In genomic region chr7:135684134-135684533, GRCh38 we compare ENCODE assay signal across 16 cellular contexts. TPM values are rescaled to one million over a fixed set of nuclear protein-coding genes. Genes with fewer than 3 reads are reported as not detected.
DNase-seq lines count a peak whose midpoint lies in the region; ATAC-seq and TF ChIP-seq lines count a peak whose summit lies in the region.
"Had no signal": no experiment of that assay in that cellular context is flagged by ENCODE, and none has a peak within 500 bp of the region (broad histone marks: within the 10 kb centered on the region; RNA-seq: fewer than 3 reads in every experiment).

No MANE protein-coding gene starts in this region.

- H3K27ac ChIP-seq in RWPE1, result peak overlapping the region; percentile 81
- H3K27ac ChIP-seq: hepatocyte, psoas muscle had no signal

- no peak overlapping the region for H3K4me3 Mint-ChIP-seq in memory B cell
- H3K4me3 Mint-ChIP-seq in progenitor cell of endocrine pancreas (ENCODE audit: low read depth), result no peak overlapping the region
- H3K4me3 Mint-ChIP-seq: activated CD4-positive, alpha-beta memory T cell treated with anti-CD3 and anti-CD28 coated beads, Interleukin-2, amount 10 ng/mL, durations not matched to agents 7 days and 5 days; activated naive CD8-positive, alpha-beta T cell treated with anti-CD3 and anti-CD28 coated beads, Interleukin-2, amount 50 U/mL, for 24 hours; naive thymus-derived CD4-positive, alpha-beta T cell had no signal

- H3K4me1 Mint-ChIP-seq in memory B cell, result peaks cover 5% of the 10 kb centered on the region
- H3K4me1 Mint-ChIP-seq in progenitor cell of endocrine pancreas (ENCODE audit: low read depth), result no peaks in the 10 kb centered on the region

- DNase-seq in EH (ENCODE audit: low read depth), result peak; percentile 77
- DNase-seq in RWPE1 (ENCODE audit: low spot score), result no peak
- peak; percentile 37 for DNase-seq in dermis blood vessel endothelial cell
- DNase-seq in memory B cell (ENCODE audit: low spot score in 2 of 2), result no peak
- no peak for DNase-seq in progenitor cell of endocrine pancreas (ENCODE audit: low spot score, unreplicated experiment)
- no peak for DNase-seq in activated CD4-positive, alpha-beta T cell treated with anti-CD3 and anti-CD28 coated beads for 4 hours
- DNase-seq: activated CD4-positive, alpha-beta memory T cell treated with anti-CD3 and anti-CD28 coated beads, Interleukin-2, amount 10 ng/mL, durations not matched to agents 7 days and 5 days; activated naive CD8-positive, alpha-beta T cell treated with anti-CD3 and anti-CD28 coated beads, Interleukin-2, amount 50 U/mL, for 24 hours; Karpas-422; naive thymus-derived CD4-positive, alpha-beta T cell; NCI-H1436 treated with DMSO at 0.1 percent for 48 hours; NCI-H2227 treated with DMSO at 0.1 percent for 48 hours; psoas muscle had no signal

- H3K36me3 Mint-ChIP-seq in memory B cell (peaks cover 2% of the 10 kb centered on the region), progenitor cell of endocrine pancreas (ENCODE audit: insufficient read depth) (peaks cover 2% of the 10 kb centered on the region)

- peak overlapping the region; percentile 48 for H3K27ac Mint-ChIP-seq in memory B cell
- no peak overlapping the region for H3K27ac Mint-ChIP-seq in progenitor cell of endocrine pancreas
- H3K27ac Mint-ChIP-seq: activated CD4-positive, alpha-beta memory T cell treated with anti-CD3 and anti-CD28 coated beads, Interleukin-2, amount 10 ng/mL, durations not matched to agents 7 days and 5 days; activated naive CD8-positive, alpha-beta T cell treated with anti-CD3 and anti-CD28 coated beads, Interleukin-2, amount 50 U/mL, for 24 hours had no signal

- CTCF ChIA-PET in RWPE1 (lab: Yijun Ruan, JAX), result no interaction called here

- H3K9me3 Mint-ChIP-seq in memory B cell, result no peaks in the 10 kb centered on the region
- H3K9me3 Mint-ChIP-seq in progenitor cell of endocrine pancreas (ENCODE audit: low read depth), result no peaks in the 10 kb centered on the region
- H3K9me3 Mint-ChIP-seq: activated CD4-positive, alpha-beta memory T cell treated with anti-CD3 and anti-CD28 coated beads, Interleukin-2, amount 10 ng/mL, durations not matched to agents 7 days and 5 days; activated naive CD8-positive, alpha-beta T cell treated with anti-CD3 and anti-CD28 coated beads, Interleukin-2, amount 50 U/mL, for 24 hours; naive thymus-derived CD4-positive, alpha-beta T cell had no signal

- no peaks in the 10 kb centered on the region for H3K27me3 Mint-ChIP-seq in memory B cell
- no peaks in the 10 kb centered on the region for H3K27me3 Mint-ChIP-seq in progenitor cell of endocrine pancreas
- H3K27me3 Mint-ChIP-seq: activated naive CD8-positive, alpha-beta T cell treated with anti-CD3 and anti-CD28 coated beads, Interleukin-2, amount 50 U/mL, for 24 hours had no signal

- POLR2A ChIA-PET in RWPE1 (lab: Yijun Ruan, JAX; ENCODE audit: low non-redundant PET), result no interaction called here

- TF ChIP-seq CTCF in RWPE1 (conservative IDR thresholded peaks at IDR 0.05; ENCODE audit: low read depth) (no peak), progenitor cell of endocrine pancreas (IDR thresholded peaks at IDR 0.05; ENCODE audit: unreplicated experiment) (no peak)

- ATAC-seq in memory B cell (ENCODE audit: low read depth), result no peak
- ATAC-seq in HG02884 (IDR thresholded peaks at IDR 0.05; ENCODE audit: unreplicated experiment), result no peak
- ATAC-seq in GM21825 (IDR thresholded peaks at IDR 0.05; ENCODE audit: unreplicated experiment), result no peak
- ATAC-seq: activated naive CD8-positive, alpha-beta T cell treated with anti-CD3 and anti-CD28 coated beads, Interleukin-2, amount 50 U/mL, for 24 hours; naive thymus-derived CD4-positive, alpha-beta T cell had no signal

RNA-seq across cellular contexts. Expression of gene STMP1, which starts 21.8 kb away (rescaled TPM):
- total RNA-seq in dermis blood vessel endothelial cell (7.3 and 7.9 TPM in 2 replicates), progenitor cell of endocrine pancreas (63.3 and 64.0 TPM in 2 replicates)

RNA-seq across cellular contexts. Expression of gene SLC13A4, which starts 43.9 kb away (rescaled TPM):
- total RNA-seq in dermis blood vessel endothelial cell, result not detected in 2 replicates
- 0.22 and 0.75 TPM in 2 replicates for total RNA-seq in progenitor cell of endocrine pancreas
- total RNA-seq: activated CD4-positive, alpha-beta memory T cell treated with anti-CD3 and anti-CD28 coated beads, Interleukin-2, amount 10 ng/mL, durations not matched to agents 7 days and 5 days; naive thymus-derived CD4-positive, alpha-beta T cell; psoas muscle had no signal

Comparison
In these comparisons a context has a peak if more than half of its experiments do, and no peak if none do; other contexts are left out.
1. DNase-seq: peak in EH (single experiment) and dermis blood vessel endothelial cell (single experiment); none in RWPE1 (single experiment), memory B cell (0 of 2), progenitor cell of endocrine pancreas (single experiment) and activated CD4-positive, alpha-beta T cell treated with anti-CD3 and anti-CD28 coated beads for 4 hours (0 of 2).